Comparison of ENCODE assay signal across 8 cellular contexts in the genomic region with DNA sequence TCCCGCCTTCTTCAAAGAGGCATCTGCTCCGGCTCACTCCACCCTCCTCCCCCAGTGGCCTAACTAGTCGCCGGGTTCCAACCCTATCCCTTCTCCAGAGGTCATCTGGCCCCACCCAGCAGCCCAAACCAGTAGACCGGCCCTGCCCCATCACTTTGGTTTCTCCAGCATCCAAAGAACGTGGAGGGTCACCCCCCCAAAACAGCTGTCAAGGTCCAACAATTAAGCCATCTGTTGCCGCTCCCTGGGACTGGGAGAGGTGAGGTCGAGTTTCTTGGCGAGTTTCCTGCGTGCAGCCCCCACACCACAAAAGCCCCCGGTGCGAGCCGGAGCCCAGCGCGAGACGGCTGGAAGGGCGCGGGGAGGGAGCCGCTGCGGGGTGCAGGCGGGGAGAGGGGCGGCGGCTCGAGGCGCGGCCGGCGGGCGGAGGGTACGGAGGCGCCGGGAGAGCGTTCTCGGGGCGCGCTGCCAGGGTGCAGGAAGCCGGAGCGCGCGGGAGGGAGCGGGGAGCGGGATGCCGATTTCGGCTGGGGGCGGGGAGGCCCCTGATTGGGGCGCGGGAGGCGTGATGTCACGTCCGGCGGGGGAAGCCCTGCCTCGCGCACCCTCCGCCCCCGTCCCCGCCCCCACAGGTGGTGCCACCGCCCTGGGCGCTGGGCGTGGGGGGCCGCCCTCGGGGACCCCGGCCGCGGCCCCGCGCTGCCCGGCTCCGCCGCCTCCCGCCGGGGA. TPM values are rescaled to one million over a fixed set of nuclear protein-coding genes. Genes with fewer than 3 reads are reported as not detected.
DNase-seq lines count a peak whose midpoint lies in the region; ATAC-seq and TF ChIP-seq lines count a peak whose summit lies in the region.

No MANE protein-coding gene starts in this region.

- peak; percentile 63 for ATAC-seq in HG03432 (IDR thresholded peaks at IDR 0.05; ENCODE audit: unreplicated experiment)

- TF ChIP-seq CTCF in epithelial cell of proximal tubule (conservative IDR thresholded peaks at IDR 0.05; ENCODE audit: low read depth, low read length), result no peak

- peak; percentile 75 for DNase-seq in SIG-M5 treated with dmso at 0.1 percent for 504 hours (lab: John Stamatoyannopoulos, UW; ENCODE audit: unreplicated experiment)
- DNase-seq in SIG-M5 (lab: John Stamatoyannopoulos, UW), result no peak
- peak; percentile 72 for DNase-seq in NOMO-1 treated with DMSO at 0.1 percent for 48 hours (lab: John Stamatoyannopoulos, UW; ENCODE audit: unreplicated experiment)
- DNase-seq in activated T-cell treated with anti-CD3 and anti-CD28 coated beads for 48 hours (ENCODE audit: low read depth), result peak; percentile 81
- DNase-seq in epithelial cell of proximal tubule (ENCODE audit: low read depth), result no peak
- peak; percentile 92 for DNase-seq in mucosa of gallbladder (ENCODE audit: low spot score)
- DNase-seq in stimulated activated CD8-positive, alpha-beta memory T cell treated with anti-CD3 and anti-CD28 coated beads, Interleukin-4, amount 100 ng/mL, for 1 hour (ENCODE audit: low read depth in 2 of 2, low spot score in 1 of 2), result peak; percentile 74 to 82

- peak overlapping the region; percentile 59 for H3K4me3 ChIP-seq in epithelial cell of proximal tubule (ENCODE audit: low read depth, low read length)

RNA-seq across cellular contexts. Expression of a gene that starts 0.6 kb away (rescaled TPM):
- 31.4 and 45.4 TPM in 2 replicates for total RNA-seq in epithelial cell of proximal tubule
- total RNA-seq in mucosa of gallbladder, result 65.7 TPM

Comparison
In these comparisons a context has a peak if more than half of its experiments do, and no peak if none do; other contexts are left out.
1. DNase-seq: peak in SIG-M5 treated with dmso at 0.1 percent for 504 hours (single experiment), NOMO-1 treated with DMSO at 0.1 percent for 48 hours (single experiment), activated T-cell treated with anti-CD3 and anti-CD28 coated beads for 48 hours (single experiment), mucosa of gallbladder (single experiment) and stimulated activated CD8-positive, alpha-beta memory T cell treated with anti-CD3 and anti-CD28 coated beads, Interleukin-4, amount 100 ng/mL, for 1 hour (2 of 2); none in SIG-M5 (single experiment) and epithelial cell of proximal tubule (single experiment).